Comparison of ENCODE assay signal across 22 cellular contexts in genomic region chr3:104856743-104857142, GRCh38.
"Had no signal": no experiment of that assay in that cellular context is flagged by ENCODE, and none has a peak within 500 bp of the region (broad histone marks: within the 10 kb centered on the region; RNA-seq: fewer than 3 reads in every experiment).

No MANE protein-coding gene starts in this region.

- H3K36me3 Mint-ChIP-seq: activated CD4-positive, alpha-beta memory T cell treated with anti-CD3 and anti-CD28 coated beads for 36 hours; activated CD8-positive, alpha-beta memory T cell treated with anti-CD3 and anti-CD28 coated beads, Interleukin-2, amount 10 ng/mL, durations not matched to agents 7 days and 5 days; stimulated activated naive B cell treated with anti-CD40 and anti-IgM and Interleukin-4, amounts not matched to agents 10 μg/mL and 1 μg/mL and 100 μg/mL, for 72 hours had no signal

- DNase-seq: activated CD4-positive, alpha-beta memory T cell treated with anti-CD3 and anti-CD28 coated beads for 36 hours; activated CD4-positive, alpha-beta T cell treated with anti-CD3 and anti-CD28 coated beads for 36 hours; activated CD8-positive, alpha-beta memory T cell treated with anti-CD3 and anti-CD28 coated beads, Interleukin-2, amount 10 ng/mL, durations not matched to agents 7 days and 5 days; activated naive CD4-positive, alpha-beta T cell treated with anti-CD3 and anti-CD28 coated beads for 36 hours; activated naive CD8-positive, alpha-beta T cell treated with anti-CD3 and anti-CD28 coated beads, Interleukin-2, amount 50 U/mL, for 24 hours; activated T-cell treated with anti-CD3 and anti-CD28 coated beads, Interleukin-2, amount 50 U/mL, for 1 hour; dermis blood vessel endothelial cell; foreskin fibroblast; glutamatergic neuron; hypothalamus; stimulated activated CD4-positive, alpha-beta T cell treated with anti-CD3 and anti-CD28 coated beads, Interleukin-2, amount 100 ng/mL, for 48 hours; stimulated activated naive B cell treated with anti-CD40 and anti-IgM and Interleukin-4, amounts not matched to agents 10 μg/mL and 1 μg/mL and 100 μg/mL, for 72 hours; T-helper 1 cell; T1000; uterus had no signal

- H3K9me3 Mint-ChIP-seq: activated CD4-positive, alpha-beta memory T cell treated with anti-CD3 and anti-CD28 coated beads for 36 hours; activated naive CD4-positive, alpha-beta T cell treated with anti-CD3 and anti-CD28 coated beads for 36 hours; activated naive CD8-positive, alpha-beta T cell treated with anti-CD3 and anti-CD28 coated beads, Interleukin-2, amount 50 U/mL, for 24 hours; activated T-helper 2 cell treated with anti-CD3 and anti-CD28 coated beads, Interferon-gamma antibody, Interleukin-2, Interleukin-4, amounts not matched to agents 10 μg/mL and 5 μg/mL and 100 μg/mL, durations not matched to agents 14 hours and 24 hours and 36 hours; nephron had no signal

- H3K4me1 ChIP-seq: ascending aorta, breast epithelium, tibial nerve, uterus had no signal

- H3K4me3 ChIP-seq: ascending aorta, breast epithelium, tibial nerve, uterus had no signal

- ATAC-seq: activated CD4-positive, alpha-beta T cell treated with anti-CD3 and anti-CD28 coated beads for 36 hours; activated CD8-positive, alpha-beta memory T cell treated with anti-CD3 and anti-CD28 coated beads, Interleukin-2, amount 10 ng/mL, durations not matched to agents 7 days and 5 days; activated naive CD8-positive, alpha-beta T cell treated with anti-CD3 and anti-CD28 coated beads, Interleukin-2, amount 50 U/mL, for 24 hours; esophagus mucosa; stimulated activated naive B cell treated with anti-CD40 and anti-IgM and Interleukin-4, amounts not matched to agents 10 μg/mL and 1 μg/mL and 100 μg/mL, for 72 hours had no signal

- H3K27ac Mint-ChIP-seq: activated CD4-positive, alpha-beta memory T cell treated with anti-CD3 and anti-CD28 coated beads for 36 hours; activated CD4-positive, alpha-beta T cell treated with anti-CD3 and anti-CD28 coated beads for 36 hours; activated CD8-positive, alpha-beta memory T cell treated with anti-CD3 and anti-CD28 coated beads, Interleukin-2, amount 10 ng/mL, durations not matched to agents 7 days and 5 days; activated naive CD4-positive, alpha-beta T cell treated with anti-CD3 and anti-CD28 coated beads for 36 hours; activated naive CD8-positive, alpha-beta T cell treated with anti-CD3 and anti-CD28 coated beads, Interleukin-2, amount 50 U/mL, for 24 hours; activated T-helper 2 cell treated with anti-CD3 and anti-CD28 coated beads, Interferon-gamma antibody, Interleukin-2, Interleukin-4, amounts not matched to agents 10 μg/mL and 5 μg/mL and 100 μg/mL, durations not matched to agents 14 hours and 24 hours and 36 hours; nephron; stimulated activated naive B cell treated with anti-CD40 and anti-IgM and Interleukin-4, amounts not matched to agents 10 μg/mL and 1 μg/mL and 100 μg/mL, for 72 hours had no signal

- H3K27me3 ChIP-seq: ascending aorta, breast epithelium, tibial nerve, uterus had no signal

- H3K27me3 Mint-ChIP-seq: activated CD4-positive, alpha-beta memory T cell treated with anti-CD3 and anti-CD28 coated beads for 36 hours; activated CD4-positive, alpha-beta T cell treated with anti-CD3 and anti-CD28 coated beads for 36 hours; activated naive CD8-positive, alpha-beta T cell treated with anti-CD3 and anti-CD28 coated beads, Interleukin-2, amount 50 U/mL, for 24 hours; stimulated activated naive B cell treated with anti-CD40 and anti-IgM and Interleukin-4, amounts not matched to agents 10 μg/mL and 1 μg/mL and 100 μg/mL, for 72 hours had no signal

- H3K4me1 Mint-ChIP-seq: activated CD4-positive, alpha-beta T cell treated with anti-CD3 and anti-CD28 coated beads for 36 hours; activated CD8-positive, alpha-beta memory T cell treated with anti-CD3 and anti-CD28 coated beads, Interleukin-2, amount 10 ng/mL, durations not matched to agents 7 days and 5 days; activated naive CD8-positive, alpha-beta T cell treated with anti-CD3 and anti-CD28 coated beads, Interleukin-2, amount 50 U/mL, for 24 hours; stimulated activated naive B cell treated with anti-CD40 and anti-IgM and Interleukin-4, amounts not matched to agents 10 μg/mL and 1 μg/mL and 100 μg/mL, for 72 hours had no signal

- H3K9me3 ChIP-seq: ascending aorta, tibial nerve, uterus had no signal

- H3K4me3 Mint-ChIP-seq: activated CD4-positive, alpha-beta memory T cell treated with anti-CD3 and anti-CD28 coated beads for 36 hours; activated CD4-positive, alpha-beta T cell treated with anti-CD3 and anti-CD28 coated beads for 36 hours; activated CD8-positive, alpha-beta memory T cell treated with anti-CD3 and anti-CD28 coated beads, Interleukin-2, amount 10 ng/mL, durations not matched to agents 7 days and 5 days; activated naive CD4-positive, alpha-beta T cell treated with anti-CD3 and anti-CD28 coated beads for 36 hours; activated naive CD8-positive, alpha-beta T cell treated with anti-CD3 and anti-CD28 coated beads, Interleukin-2, amount 50 U/mL, for 24 hours; nephron; stimulated activated naive B cell treated with anti-CD40 and anti-IgM and Interleukin-4, amounts not matched to agents 10 μg/mL and 1 μg/mL and 100 μg/mL, for 72 hours had no signal

- H3K27ac ChIP-seq: ascending aorta, breast epithelium, tibial nerve, uterus, VCaP had no signal

- H3K36me3 ChIP-seq: ascending aorta, breast epithelium, tibial nerve, uterus had no signal
